In the genomic region with DNA sequence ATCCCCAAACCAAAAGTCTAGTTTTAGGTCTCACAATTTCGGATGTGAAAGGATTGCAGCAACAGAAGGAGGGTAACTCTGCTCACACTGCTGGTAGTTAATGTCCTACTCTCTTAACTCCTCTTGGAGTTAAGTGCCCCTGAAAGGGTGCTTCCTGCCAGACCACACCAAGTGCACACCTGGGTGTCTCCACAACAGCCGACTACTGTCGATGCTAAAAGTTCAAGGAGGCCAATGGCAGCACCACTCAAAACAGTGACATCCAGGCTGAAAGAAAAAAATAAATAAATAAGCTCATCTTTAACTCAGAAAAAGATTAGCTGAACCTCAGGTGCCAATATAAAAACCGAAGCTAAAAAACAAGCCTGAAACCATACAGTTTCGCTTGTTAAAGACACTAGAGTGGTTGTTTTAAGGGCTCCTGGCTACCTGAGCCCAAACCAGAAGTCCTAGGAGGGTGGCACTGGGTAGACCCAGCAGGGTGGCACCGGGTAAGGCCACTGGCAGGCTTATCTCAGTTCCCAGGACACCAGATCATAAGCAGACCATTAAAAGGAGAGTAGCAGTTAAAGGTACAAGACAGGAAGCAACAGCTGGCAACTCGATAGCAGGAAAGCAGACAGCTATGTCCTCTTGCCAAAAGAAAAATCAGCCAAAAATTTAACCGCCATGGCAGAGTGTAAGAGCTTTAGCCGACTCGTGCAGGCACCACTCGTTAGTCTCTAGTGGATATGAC, we compare ENCODE assay signal across 9 cellular contexts. TPM values are rescaled to one million over a fixed set of nuclear protein-coding genes. Genes with fewer than 3 reads are reported as not detected.
A peak's percentile ranks its signal among the peaks of the same experiment; 100 is the strongest.
DNase-seq lines count a peak whose midpoint lies in the region; ATAC-seq and TF ChIP-seq lines count a peak whose summit lies in the region.
"Had no signal": no experiment of that assay in that cellular context is flagged by ENCODE, and none has a peak within 500 bp of the region (broad histone marks: within the 10 kb centered on the region; RNA-seq: fewer than 3 reads in every experiment).

No MANE protein-coding gene starts in this region.

- H3K27ac ChIP-seq in CD4-positive, alpha-beta T cell (ENCODE audit: low read depth, low read length), result no peak overlapping the region

- H3K27ac Mint-ChIP-seq in CD4-positive, alpha-beta T cell, result peak overlapping the region; percentile 73
- H3K27ac Mint-ChIP-seq in activated naive CD4-positive, alpha-beta T cell treated with anti-CD3 and anti-CD28 coated beads, Interleukin-2, amount 50 U/mL, for 72 hours, result peak overlapping the region; percentile 57 to 97
- H3K27ac Mint-ChIP-seq in mesothelial cell of epicardium, result peak overlapping the region; percentile 82

- H3K4me3 Mint-ChIP-seq in CD4-positive, alpha-beta T cell, result peak overlapping the region; percentile 78
- H3K4me3 Mint-ChIP-seq in mesothelial cell of epicardium, result no peak overlapping the region

- no peaks in the 10 kb centered on the region for H3K9me3 ChIP-seq in CD4-positive, alpha-beta T cell (ENCODE audit: control insufficient read depth, low read length)

- H3K27me3 Mint-ChIP-seq in CD4-positive, alpha-beta T cell, result no peaks in the 10 kb centered on the region
- H3K27me3 Mint-ChIP-seq in mesothelial cell of epicardium (ENCODE audit: low read depth), result no peaks in the 10 kb centered on the region

- intact Hi-C loops in CD4-positive, alpha-beta T cell (cut with DNase I, micrococcal nuclease), result no loop called here

- no peak for DNase-seq in CD4-positive, alpha-beta T cell
- DNase-seq in activated naive CD4-positive, alpha-beta T cell treated with anti-CD3 and anti-CD28 coated beads, Interleukin-2, amount 50 U/mL, for 72 hours (ENCODE audit: low spot score in 2 of 2), result no peak
- no peak for DNase-seq in mesothelial cell of epicardium (ENCODE audit: low spot score in 2 of 2, unreplicated experiment in 2 of 2)
- no peak for DNase-seq in NCI-H748 (lab: John Stamatoyannopoulos, UW; ENCODE audit: unreplicated experiment)
- DNase-seq in HCEC 1CT, result no peak
- DNase-seq: NCI-H1417 had no signal

- no peaks in the 10 kb centered on the region for H3K9me3 Mint-ChIP-seq in CD4-positive, alpha-beta T cell
- no peaks in the 10 kb centered on the region for H3K9me3 Mint-ChIP-seq in activated naive CD4-positive, alpha-beta T cell treated with anti-CD3 and anti-CD28 coated beads, Interleukin-2, amount 50 U/mL, for 72 hours
- H3K9me3 Mint-ChIP-seq in mesothelial cell of epicardium, result no peaks in the 10 kb centered on the region

- ATAC-seq in CD4-positive, alpha-beta T cell (ENCODE audit: poor library complexity), result peak; percentile 35
- ATAC-seq in HG03097 (IDR thresholded peaks at IDR 0.05; ENCODE audit: low FRiP score, unreplicated experiment) (peak; percentile 33), HG03039 (IDR thresholded peaks at IDR 0.05; ENCODE audit: unreplicated experiment) (no peak), HG02588 (IDR thresholded peaks at IDR 0.05; ENCODE audit: unreplicated experiment) (no peak)
- ATAC-seq in activated naive CD4-positive, alpha-beta T cell treated with anti-CD3 and anti-CD28 coated beads, Interleukin-2, amount 50 U/mL, for 72 hours, result peak in 1 of 2 donors; percentile 29

- H3K36me3 Mint-ChIP-seq in CD4-positive, alpha-beta T cell (ENCODE audit: low read depth), result peaks cover 19% of the 10 kb centered on the region
- peaks cover 0 to 19% of the 10 kb centered on the region in 2 donors for H3K36me3 Mint-ChIP-seq in activated naive CD4-positive, alpha-beta T cell treated with anti-CD3 and anti-CD28 coated beads, Interleukin-2, amount 50 U/mL, for 72 hours
- H3K36me3 Mint-ChIP-seq in mesothelial cell of epicardium, result peaks cover 2% of the 10 kb centered on the region

- POLR2A ChIA-PET in CD4-positive, alpha-beta T cell (lab: Charles Lee), result interaction anchor here (0.8 to 3.7 kb wide), 4 partner anchors 37 to 126 kb away, joined by 3 to 19 read pairs (median 5); partner anchors contain the start of genes AKAP8 and AKAP8L

- CTCF ChIA-PET in CD4-positive, alpha-beta T cell (lab: Charles Lee), result interaction anchor here (0.6 kb wide), 1 partner anchor 33 kb away, joined by 4 read pairs; no protein-coding TSS in a partner anchor

- TF ChIP-seq CTCF in CD4-positive, alpha-beta T cell (IDR thresholded peaks at IDR 0.05), result no peak
- TF ChIP-seq CTCF in mesothelial cell of epicardium (IDR thresholded peaks at IDR 0.05; ENCODE audit: unreplicated experiment), result no peak

- no peaks in the 10 kb centered on the region for H3K27me3 ChIP-seq in CD4-positive, alpha-beta T cell (ENCODE audit: control insufficient read depth, insufficient read depth, low read length)

- peaks cover 99% of the 10 kb centered on the region for H3K4me1 Mint-ChIP-seq in CD4-positive, alpha-beta T cell (ENCODE audit: low read depth)
- peaks cover 76% of the 10 kb centered on the region for H3K4me1 Mint-ChIP-seq in mesothelial cell of epicardium

RNA-seq across cellular contexts. Expression of gene BRD4, which starts 39.3 kb away (rescaled TPM):
- 100 to 1,000 TPM; 101 to 102 TPM for total RNA-seq in CD4-positive, alpha-beta T cell
- total RNA-seq in activated naive CD4-positive, alpha-beta T cell treated with anti-CD3 and anti-CD28 coated beads, Interleukin-2, amount 50 U/mL, for 72 hours, result 100 to 1,000 TPM; 108 to 114 TPM
- 148 to 153 TPM (median 152 TPM) in 3 replicates for total RNA-seq in mesothelial cell of epicardium

Comparison
In these comparisons a context has a peak if more than half of its experiments do, and no peak if none do; other contexts are left out.
1. ATAC-seq: peak in CD4-positive, alpha-beta T cell (single experiment) and HG03097 (single experiment); none in HG03039 (single experiment) and HG02588 (single experiment).
2. Peak in every context shown above with its lines, with median percentiles within 50 percentile points of each other: H3K27ac Mint-ChIP-seq.